ENCODE assay signal across 22 cellular contexts in genomic region chr16:62540496-62540895, GRCh38.
"Had no signal": no experiment of that assay in that cellular context is flagged by ENCODE, and none has a peak within 500 bp of the region (broad histone marks: within the 10 kb centered on the region; RNA-seq: fewer than 3 reads in every experiment).

No MANE protein-coding gene starts in this region.

- H3K27ac Mint-ChIP-seq: endodermal cell; naive thymus-derived CD4-positive, alpha-beta T cell; nephron progenitor cell; stimulated activated memory B cell treated with anti-CD40 and anti-IgM and Interleukin-4, amounts not matched to agents 10 μg/mL and 1 μg/mL and 100 μg/mL, for 72 hours; stimulated activated naive CD8-positive, alpha-beta T cell treated with anti-CD3 and anti-CD28 coated beads, Interleukin-15, Interleukin-2, amounts not matched to agents 100 ng/mL and 50 ng/mL, for 24 hours had no signal

- H2AFZ ChIP-seq: parathyroid adenoma had no signal

- H3K36me3 Mint-ChIP-seq: naive thymus-derived CD4-positive, alpha-beta T cell; stimulated activated memory B cell treated with anti-CD40 and anti-IgM and Interleukin-4, amounts not matched to agents 10 μg/mL and 1 μg/mL and 100 μg/mL, for 72 hours had no signal

- H3K9me3 Mint-ChIP-seq: endodermal cell, nephron progenitor cell had no signal

- H3K9ac ChIP-seq: parathyroid adenoma had no signal

- H3K27me3 ChIP-seq: right lobe of liver, tibial nerve, upper lobe of right lung, vagina had no signal

- H3K4me3 Mint-ChIP-seq: endodermal cell; naive thymus-derived CD4-positive, alpha-beta T cell; nephron progenitor cell; stimulated activated memory B cell treated with anti-CD40 and anti-IgM and Interleukin-4, amounts not matched to agents 10 μg/mL and 1 μg/mL and 100 μg/mL, for 72 hours; stimulated activated naive CD8-positive, alpha-beta T cell treated with anti-CD3 and anti-CD28 coated beads, Interleukin-15, Interleukin-2, amounts not matched to agents 100 ng/mL and 50 ng/mL, for 24 hours had no signal

- H3K4me1 ChIP-seq: parathyroid adenoma, psoas muscle, right lobe of liver, tibial nerve, upper lobe of right lung, vagina had no signal

- H3K27ac ChIP-seq: parathyroid adenoma, psoas muscle, right lobe of liver, tibial nerve, upper lobe of right lung, vagina had no signal

- H3K36me3 ChIP-seq: right lobe of liver, tibial nerve, upper lobe of right lung, vagina had no signal

- H3K4me3 ChIP-seq: psoas muscle, right lobe of liver, tibial nerve, upper lobe of right lung, vagina had no signal

- H3K9me3 ChIP-seq: psoas muscle, right lobe of liver, tibial nerve, upper lobe of right lung, vagina had no signal

- H3K4me1 Mint-ChIP-seq: naive thymus-derived CD4-positive, alpha-beta T cell; nephron progenitor cell; stimulated activated memory B cell treated with anti-CD40 and anti-IgM and Interleukin-4, amounts not matched to agents 10 μg/mL and 1 μg/mL and 100 μg/mL, for 72 hours had no signal

- DNase-seq: effector CD4-positive, alpha-beta T cell; endodermal cell; erythroblast; foreskin melanocyte; head of caudate nucleus; hippocampal formation; left colon; left ventricle myocardium superior; naive thymus-derived CD4-positive, alpha-beta T cell; nephron progenitor cell; psoas muscle; retina; right lobe of liver; stimulated activated CD4-positive, alpha-beta T cell treated with anti-CD3 and anti-CD28 coated beads, Interleukin-15, amount 100 ng/mL, for 24 hours; stimulated activated CD4-positive, alpha-beta T cell treated with anti-CD3 and anti-CD28 coated beads, Interleukin-1b, Interleukin-23, amount 100 ng/mL, for 48 hours; stimulated activated CD4-positive, alpha-beta T cell treated with anti-CD3 and anti-CD28 coated beads, Interleukin-4, amount 100 ng/mL, for 24 hours; upper lobe of right lung had no signal

- H3K27me3 Mint-ChIP-seq: naive thymus-derived CD4-positive, alpha-beta T cell; stimulated activated memory B cell treated with anti-CD40 and anti-IgM and Interleukin-4, amounts not matched to agents 10 μg/mL and 1 μg/mL and 100 μg/mL, for 72 hours; stimulated activated naive CD8-positive, alpha-beta T cell treated with anti-CD3 and anti-CD28 coated beads, Interleukin-15, Interleukin-2, amounts not matched to agents 100 ng/mL and 50 ng/mL, for 24 hours had no signal
